ENCODE assay signal across 20 cellular contexts in the genomic region with DNA sequence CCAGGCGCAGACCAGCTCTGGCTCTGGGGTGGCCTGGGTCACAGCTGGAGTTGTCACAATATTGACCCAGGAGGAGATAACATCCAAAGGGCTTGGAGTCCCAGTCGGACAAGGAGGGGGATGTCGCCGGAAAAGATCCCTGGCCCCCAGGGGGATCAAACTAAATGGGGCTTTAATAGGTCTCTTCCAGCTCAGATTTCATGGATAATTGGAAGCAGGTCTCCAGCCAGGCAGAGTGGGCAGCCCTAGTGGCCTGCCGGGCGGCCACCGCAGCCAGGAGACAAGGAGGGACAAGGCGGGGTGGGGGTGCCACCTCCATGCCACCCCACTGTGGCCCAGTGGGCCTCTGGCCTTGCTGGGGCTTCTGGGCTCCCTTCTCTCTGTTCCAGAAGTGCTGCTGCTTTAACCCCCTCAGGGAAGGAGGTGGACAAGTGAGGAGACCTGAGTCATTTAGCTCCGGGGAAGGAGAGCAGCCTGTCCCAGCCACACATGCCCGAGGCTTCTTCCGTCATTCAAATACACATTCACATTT. TPM values are rescaled to one million over a fixed set of nuclear protein-coding genes. Genes with fewer than 3 reads are reported as not detected.
DNase-seq lines count a peak whose midpoint lies in the region; ATAC-seq, FAIRE-seq and TF ChIP-seq lines count a peak whose summit lies in the region.
"Had no signal": no experiment of that assay in that cellular context is flagged by ENCODE, and none has a peak within 500 bp of the region (broad histone marks: within the 10 kb centered on the region; RNA-seq: fewer than 3 reads in every experiment).

No MANE protein-coding gene starts in this region.

- no peak overlapping the region for H3K4me2 ChIP-seq in keratinocyte (ENCODE audit: control insufficient read depth, extremely low read depth, insufficient read depth, low read depth, low read length)

- dilution Hi-C loops in keratinocyte (cut with MboI; ENCODE audit: extremely low pct_ligation_motif_present, low sequenced_read_pairs) = no loop called here

- no peaks in the 10 kb centered on the region for H4K20me1 ChIP-seq in keratinocyte (ENCODE audit: control insufficient read depth, extremely low read depth, insufficient read depth, low read length)

- no peaks in the 10 kb centered on the region for H3K9me3 ChIP-seq in SJCRH30 (replicated peaks)
- H3K9me3 ChIP-seq in keratinocyte (ENCODE audit: control insufficient read depth, low read depth, low read length) = no peaks in the 10 kb centered on the region
- H3K9me3 ChIP-seq: ascending aorta, esophagus muscularis mucosa, left ventricle myocardium inferior had no signal

- H3K36me3 ChIP-seq in SJCRH30 = no peaks in the 10 kb centered on the region
- no peaks in the 10 kb centered on the region for H3K36me3 ChIP-seq in keratinocyte (ENCODE audit: control insufficient read depth in 2 of 2, extremely low read depth in 1 of 2, insufficient read depth in 2 of 2, low read length in 2 of 2)
- H3K36me3 ChIP-seq: ascending aorta, esophagus muscularis mucosa, left ventricle myocardium inferior had no signal

- H3K9me3 Mint-ChIP-seq in activated CD8-positive, alpha-beta T cell treated with anti-CD3 and anti-CD28 coated beads for 36 hours = no peaks in the 10 kb centered on the region
- H3K9me3 Mint-ChIP-seq: CD4-positive, CD25-positive, alpha-beta regulatory T cell; naive thymus-derived CD8-positive, alpha-beta T cell had no signal

- no peak overlapping the region for H3K4me3 Mint-ChIP-seq in activated CD8-positive, alpha-beta T cell treated with anti-CD3 and anti-CD28 coated beads for 36 hours
- H3K4me3 Mint-ChIP-seq: activated CD8-positive, alpha-beta T cell treated with anti-CD3 and anti-CD28 coated beads, Interleukin-2, amount 10 ng/mL, durations not matched to agents 7 days and 5 days; CD4-positive, CD25-positive, alpha-beta regulatory T cell had no signal

- H3K27me3 ChIP-seq in SJCRH30 (no peaks in the 10 kb centered on the region), keratinocyte (ENCODE audit: control insufficient read depth, extremely low read depth, insufficient read depth, low read length) (no peaks in the 10 kb centered on the region)
- H3K27me3 ChIP-seq: ascending aorta, esophagus muscularis mucosa had no signal

- FAIRE-seq in keratinocyte (lab: Jason Lieb, UNC) = peak; percentile 86
- FAIRE-seq: GM12892 had no signal

- peaks cover 1% of the 10 kb centered on the region for H3K4me1 Mint-ChIP-seq in activated CD8-positive, alpha-beta T cell treated with anti-CD3 and anti-CD28 coated beads for 36 hours (ENCODE audit: low read depth)

- H3K27me3 Mint-ChIP-seq in activated CD8-positive, alpha-beta T cell treated with anti-CD3 and anti-CD28 coated beads for 36 hours = no peaks in the 10 kb centered on the region

- CTCF ChIA-PET in activated CD8-positive, alpha-beta T cell treated with anti-CD3 and anti-CD28 coated beads for 36 hours (lab: Charles Lee) = no interaction called here

- no peaks in the 10 kb centered on the region for H3K36me3 Mint-ChIP-seq in activated CD8-positive, alpha-beta T cell treated with anti-CD3 and anti-CD28 coated beads for 36 hours (ENCODE audit: low read depth)
- H3K36me3 Mint-ChIP-seq: CD4-positive, CD25-positive, alpha-beta regulatory T cell; naive thymus-derived CD8-positive, alpha-beta T cell had no signal

- no peak overlapping the region for H3K9ac ChIP-seq in keratinocyte (ENCODE audit: control insufficient read depth, extremely low read depth, insufficient read depth, low read length)

- H3K27ac ChIP-seq in SJCRH30 = peak overlapping the region; percentile 95
- H3K27ac ChIP-seq in keratinocyte (ENCODE audit: control insufficient read depth, insufficient read depth, low read length) = peak overlapping the region; percentile 33
- H3K27ac ChIP-seq: esophagus muscularis mucosa, HL-60 had no signal

- no peak overlapping the region for H3K27ac Mint-ChIP-seq in activated CD8-positive, alpha-beta T cell treated with anti-CD3 and anti-CD28 coated beads for 36 hours
- H3K27ac Mint-ChIP-seq: activated CD8-positive, alpha-beta T cell treated with anti-CD3 and anti-CD28 coated beads, Interleukin-2, amount 10 ng/mL, durations not matched to agents 7 days and 5 days; CD4-positive, CD25-positive, alpha-beta regulatory T cell had no signal

- peaks cover 88% of the 10 kb centered on the region for H3K4me1 ChIP-seq in SJCRH30
- H3K4me1 ChIP-seq in keratinocyte (ENCODE audit: control insufficient read depth, extremely low read depth, insufficient read depth, low read length) = peaks cover 32% of the 10 kb centered on the region

- DNase-seq in activated effector memory CD4-positive, alpha-beta T cell treated with anti-CD3 and anti-CD28 coated beads, Interleukin-2, amount 50 U/mL, for 16 hours = peak; percentile 31
- no peak for DNase-seq in activated effector memory CD4-positive, alpha-beta T cell treated with Interleukin-2 at 50 U/mL for 16 hours
- DNase-seq in SJCRH30 = peak; percentile 68 to 78
- no peak for DNase-seq in keratinocyte (ENCODE audit: low read depth, low spot score)
- DNase-seq in activated gamma-delta T cell treated with Interleukin-2 at 50 U/mL for 16 hours = no peak
- DNase-seq in activated CD8-positive, alpha-beta T cell treated with anti-CD3 and anti-CD28 coated beads for 36 hours = no peak
- DNase-seq: activated CD8-positive, alpha-beta T cell treated with anti-CD3 and anti-CD28 coated beads, Interleukin-2, amount 10 ng/mL, durations not matched to agents 7 days and 5 days; CD4-positive, CD25-positive, alpha-beta regulatory T cell; left ventricle myocardium inferior; naive thymus-derived CD8-positive, alpha-beta T cell; NCI-H2029; NCI-H748 treated with DMSO at 0.1 percent for 48 hours; SHP77 had no signal

- H3K4me3 ChIP-seq in SJCRH30 (peak overlapping the region; percentile 49; the same call in 1 of the 2 replicates), keratinocyte (ENCODE audit: control insufficient read depth in 2 of 3, extremely low read depth in 1 of 3, insufficient read depth in 2 of 3, low read depth in 1 of 3, low read length in 3 of 3) (no peak overlapping the region)
- H3K4me3 ChIP-seq: ascending aorta, esophagus muscularis mucosa, left ventricle myocardium inferior had no signal

- no peaks in the 10 kb centered on the region for H3K9me1 ChIP-seq in keratinocyte (ENCODE audit: control insufficient read depth, extremely low read depth, insufficient read depth, low read length)

- POLR2A ChIA-PET in activated CD8-positive, alpha-beta T cell treated with anti-CD3 and anti-CD28 coated beads for 36 hours (lab: Charles Lee) = interaction anchor here (0.6 kb wide), 1 partner anchor 24 kb away, joined by 3 read pairs; a partner anchor contains a TSS

- H3K79me2 ChIP-seq in keratinocyte (ENCODE audit: control insufficient read depth, insufficient read depth, low read length) = no peaks in the 10 kb centered on the region

- no peak for TF ChIP-seq CTCF in keratinocyte (optimal IDR thresholded peaks at IDR 0.05 in 1 of 3, IDR thresholded peaks at IDR 0.05 in 1 of 3, conservative IDR thresholded peaks at IDR 0.05 in 1 of 3; ENCODE audit: extremely low read depth in 1 of 3, insufficient read depth in 2 of 3, low read length in 3 of 3)
- TF ChIP-seq CTCF in activated CD8-positive, alpha-beta T cell treated with anti-CD3 and anti-CD28 coated beads for 36 hours (IDR thresholded peaks at IDR 0.05) = no peak

- intact Hi-C loops in activated CD8-positive, alpha-beta T cell treated with anti-CD3 and anti-CD28 coated beads for 36 hours (cut with micrococcal nuclease) = no loop called here

- H2AFZ ChIP-seq in keratinocyte (ENCODE audit: control insufficient read depth, low read length) = no peak overlapping the region

- ATAC-seq in GM18502 (IDR thresholded peaks at IDR 0.05; ENCODE audit: poor library complexity, unreplicated experiment) (no peak), GM19467 (IDR thresholded peaks at IDR 0.05; ENCODE audit: unreplicated experiment) (no peak)
- ATAC-seq in activated CD8-positive, alpha-beta T cell treated with anti-CD3 and anti-CD28 coated beads for 36 hours = no peak
- ATAC-seq: activated CD8-positive, alpha-beta T cell treated with anti-CD3 and anti-CD28 coated beads, Interleukin-2, amount 10 ng/mL, durations not matched to agents 7 days and 5 days; naive thymus-derived CD8-positive, alpha-beta T cell had no signal

RNA-seq across cellular contexts. Expression of a gene that starts 23.1 kb away (rescaled TPM):
- 115 and 120 TPM in 2 replicates for total RNA-seq in SJCRH30 (2014; rRNA removed; shearing (Covaris generic))
- polyA plus RNA-seq in keratinocyte = 16.5 to 19.0 TPM (median 17.5 TPM) in 3 replicates
- polyA plus RNA-seq in keratinocyte (2011; ENCODE audit: low read depth) = 4.3 TPM
- 11.8 and 26.1 TPM in 2 replicates for polyA plus RNA-seq in keratinocyte (2011; cell fraction: cytosol; rRNA removed)
- 15.8 and 22.6 TPM in 2 replicates for polyA plus RNA-seq in keratinocyte (2011; cell fraction: nucleus; rRNA removed)
- polyA plus RNA-seq in keratinocyte (2012; ENCODE audit: low replicate concordance) = 21.3 and 25.5 TPM in 2 replicates
- 8.5 to 14.9 TPM (median 9.4 TPM) in 3 replicates for polyA minus RNA-seq in keratinocyte
- 22.3 TPM for polyA minus RNA-seq in keratinocyte (2011; cell fraction: cytosol; rRNA and poly(A)+ RNA removed)
- polyA minus RNA-seq in keratinocyte (2011; cell fraction: nucleus; rRNA and poly(A)+ RNA removed) = 9.2 and 10.9 TPM in 2 replicates
- total RNA-seq in activated CD8-positive, alpha-beta T cell treated with anti-CD3 and anti-CD28 coated beads for 36 hours = under 1 TPM; 0.27 to 0.45 TPM
- total RNA-seq: CD4-positive, CD25-positive, alpha-beta regulatory T cell; naive thymus-derived CD8-positive, alpha-beta T cell had no signal

RNA-seq across cellular contexts. Expression of a gene that starts 24.2 kb away (rescaled TPM):
- total RNA-seq in SJCRH30 (2014; rRNA removed; shearing (Covaris generic)) = 56.8 and 64.7 TPM in 2 replicates
- 112 to 114 TPM (median 113 TPM) in 3 replicates for polyA plus RNA-seq in keratinocyte
- polyA plus RNA-seq in keratinocyte (2011; ENCODE audit: low read depth) = 21.6 TPM
- 98.8 and 122 TPM in 2 replicates for polyA plus RNA-seq in keratinocyte (2011; cell fraction: cytosol; rRNA removed)
- polyA plus RNA-seq in keratinocyte (2011; cell fraction: nucleus; rRNA removed) = 81.7 and 85.0 TPM in 2 replicates
- 68.5 and 72.2 TPM in 2 replicates for polyA plus RNA-seq in keratinocyte (2012; ENCODE audit: low replicate concordance)
- 51.9 to 58.9 TPM (median 54.6 TPM) in 3 replicates for polyA minus RNA-seq in keratinocyte
- 40.7 TPM for polyA minus RNA-seq in keratinocyte (2011; cell fraction: cytosol; rRNA and poly(A)+ RNA removed)
- 13.5 and 29.6 TPM in 2 replicates for polyA minus RNA-seq in keratinocyte (2011; cell fraction: nucleus; rRNA and poly(A)+ RNA removed)
- total RNA-seq in activated CD8-positive, alpha-beta T cell treated with anti-CD3 and anti-CD28 coated beads for 36 hours = 10 to 100 TPM; 50.5 to 51.9 TPM

RNA-seq across cellular contexts. Expression of a gene that starts 55.4 kb away (rescaled TPM):
- total RNA-seq in SJCRH30 (2014; rRNA removed; shearing (Covaris generic)) = 1.8 TPM in 2 replicates
- 0.19 to 1.8 TPM (median 0.69 TPM) in 3 replicates for polyA plus RNA-seq in keratinocyte
- polyA plus RNA-seq in keratinocyte (2011; ENCODE audit: low read depth) = 0.81 TPM
- polyA plus RNA-seq in keratinocyte (2011; cell fraction: cytosol; rRNA removed) = 0.38 and 0.49 TPM in 2 replicates
- 0.78 and 1.0 TPM in 2 replicates for polyA plus RNA-seq in keratinocyte (2011; cell fraction: nucleus; rRNA removed)
- polyA plus RNA-seq in keratinocyte (2012; ENCODE audit: low replicate concordance) = 0.51 and 1.0 TPM in 2 replicates
- 1.2 to 2.6 TPM in 2 of 3 replicates, not detected in the other for polyA minus RNA-seq in keratinocyte
- not detected for polyA minus RNA-seq in keratinocyte (2011; cell fraction: cytosol; rRNA and poly(A)+ RNA removed)
- 0.11 TPM in 1 of 2 replicates, not detected in the other for polyA minus RNA-seq in keratinocyte (2011; cell fraction: nucleus; rRNA and poly(A)+ RNA removed)
- total RNA-seq in activated CD8-positive, alpha-beta T cell treated with anti-CD3 and anti-CD28 coated beads for 36 hours = 1 to 10 TPM; 4.1 to 5.1 TPM
- total RNA-seq: A172 had no signal

Comparison
In these comparisons a context has a peak if more than half of its experiments do, and no peak if none do; other contexts are left out.
1. DNase-seq: peak in activated effector memory CD4-positive, alpha-beta T cell treated with anti-CD3 and anti-CD28 coated beads, Interleukin-2, amount 50 U/mL, for 16 hours (single experiment) and SJCRH30 (2 of 2); none in activated effector memory CD4-positive, alpha-beta T cell treated with Interleukin-2 at 50 U/mL for 16 hours (single experiment), keratinocyte (single experiment), activated gamma-delta T cell treated with Interleukin-2 at 50 U/mL for 16 hours (single experiment) and activated CD8-positive, alpha-beta T cell treated with anti-CD3 and anti-CD28 coated beads for 36 hours (single experiment).
2. RNA of a gene that starts 23.1 kb away (total RNA-seq): 115 to 120 TPM in SJCRH30; 0.27 to 0.45 TPM in activated CD8-positive, alpha-beta T cell treated with anti-CD3 and anti-CD28 coated beads for 36 hours; every median in the first group is over 10 times any median in the second.